1 cellular context compared by ENCODE assay signal in genomic region chr2:109322646-109323045, GRCh38.
TF ChIP-seq lines count a peak whose summit lies in the region.

No MANE protein-coding gene starts in this region.

TF ChIP-seq in SK-N-SH treated with all-trans-retinoic acid at 6 μM for 48 hours, 23 proteins besides CTCF, POLR2A, EP300 and RAD21 (continued from another document):
- TF ChIP-seq PATZ1 (CRISPR knock-in tag; IDR thresholded peaks at IDR 0.05; ENCODE audit: borderline replicate concordance), result no peak
- TF ChIP-seq RARB (CRISPR knock-in tag; IDR thresholded peaks at IDR 0.05), result no peak
- TF ChIP-seq CSDC2 (CRISPR knock-in tag; IDR thresholded peaks at IDR 0.05), result no peak
